8 cellular contexts compared by ENCODE assay signal in genomic region chr5:147234825-147235635, GRCh38. TPM values are rescaled to one million over a fixed set of nuclear protein-coding genes. Genes with fewer than 3 reads are reported as not detected.
DNase-seq lines count a peak whose midpoint lies in the region; ATAC-seq and TF ChIP-seq lines count a peak whose summit lies in the region.

STK32A (plus strand) TSS chr5:147235026; CDS start chr5:147239635, 4,609 bp downstream.

- no peak for TF ChIP-seq CTCF in astrocyte of the spinal cord (IDR thresholded peaks at IDR 0.05; ENCODE audit: low read depth, low read length)

- intact Hi-C loops in sciatic nerve (cut with DNase I) = no loop called here

- no peaks in the 10 kb centered on the region for H3K4me1 ChIP-seq in iPS-18a (ENCODE audit: control insufficient read depth, low read depth, low read length)

- ATAC-seq in sciatic nerve (peak; percentile 94), GM21447 (IDR thresholded peaks at IDR 0.05; ENCODE audit: unreplicated experiment) (no peak), GM21423 (IDR thresholded peaks at IDR 0.05; ENCODE audit: unreplicated experiment) (no peak)

- H3K36me3 ChIP-seq in iPS-18a (ENCODE audit: control insufficient read depth, low read depth, low read length) = no peaks in the 10 kb centered on the region

- in situ Hi-C loops in astrocyte of the spinal cord (cut with HindIII; ENCODE audit: low sequenced_read_pairs) = no loop called here

- H3K9me3 ChIP-seq in iPS-18a (ENCODE audit: control insufficient read depth, low read depth, low read length) = no peaks in the 10 kb centered on the region

- no peak within 1 kb of the TSS for H3K9ac ChIP-seq in iPS-18a (ENCODE audit: low read length)

- no peak within 1 kb of the TSS for H3K27ac ChIP-seq in iPS-18a (ENCODE audit: low read length)

- H3K4me3 ChIP-seq in astrocyte of the spinal cord (ENCODE audit: low read depth, low read length) = peak within 1 kb of the TSS; percentile 60
- H3K4me3 ChIP-seq in iPS-18a (ENCODE audit: low read length) = peak within 1 kb of the TSS; percentile 65

- H3K27me3 ChIP-seq in iPS-18a (ENCODE audit: control insufficient read depth, insufficient read depth, low read length) = peaks cover 59% of the 10 kb centered on the region

- DNase-seq in COLO668 (lab: John Stamatoyannopoulos, UW; ENCODE audit: unreplicated experiment) (peak; percentile 72), NCI-H187 (lab: John Stamatoyannopoulos, UW) (peak; percentile 9 to 67), astrocyte of the spinal cord (ENCODE audit: low read depth, low spot score) (peak; percentile 52), sciatic nerve (ENCODE audit: low spot score) (peak; percentile 80), NK-92 (lab: John Stamatoyannopoulos, UW; ENCODE audit: unreplicated experiment) (no peak)

RNA-seq across cellular contexts. Expression of gene STK32A, which starts in this region (rescaled TPM):
- 29.1 TPM for total RNA-seq in sciatic nerve
